ENCODE assay signal across 11 cellular contexts in the genomic region with DNA sequence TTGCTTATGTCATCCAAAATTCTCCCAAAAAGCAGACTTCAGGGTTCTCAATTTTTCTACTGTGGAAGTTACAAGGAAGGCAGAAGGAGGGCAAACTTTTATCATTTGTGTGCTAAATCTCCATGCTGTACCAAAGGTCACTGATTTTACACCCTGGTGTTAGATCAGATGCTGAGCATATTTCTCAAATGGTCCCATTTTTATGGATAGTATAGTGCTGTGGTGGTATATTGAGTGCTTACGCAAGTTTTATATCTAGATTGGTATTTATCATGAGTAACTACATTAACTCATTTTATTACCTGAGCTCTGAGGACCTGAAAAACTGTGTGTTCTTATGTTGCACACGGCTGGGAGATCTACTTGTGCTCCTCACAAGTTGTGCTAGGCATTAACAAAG.
"Had no signal": no experiment of that assay in that cellular context is flagged by ENCODE, and none has a peak within 500 bp of the region (broad histone marks: within the 10 kb centered on the region; RNA-seq: fewer than 3 reads in every experiment).

No MANE protein-coding gene starts in this region.

- H3K36me3 ChIP-seq: neutrophil, right atrium auricular region had no signal

- H3K27ac ChIP-seq: foreskin keratinocyte, neutrophil, right atrium auricular region had no signal

- H3K4me1 ChIP-seq: foreskin keratinocyte, right atrium auricular region had no signal

- DNase-seq: dermis blood vessel endothelial cell; erythroblast; foreskin keratinocyte; naive thymus-derived CD8-positive, alpha-beta T cell; posterior cingulate gyrus; stimulated activated CD4-positive, alpha-beta T cell treated with anti-CD3 and anti-CD28 coated beads, Interleukin-2, amount 100 ng/mL, for 48 hours; stimulated activated naive CD4-positive, alpha-beta T cell treated with Interleukin-2 at 50 U/mL for 16 hours had no signal

- H3K4me3 ChIP-seq: right atrium auricular region, smooth muscle cell had no signal

- ATAC-seq: foreskin keratinocyte; naive thymus-derived CD8-positive, alpha-beta T cell had no signal

- H3K4me2 ChIP-seq: smooth muscle cell had no signal

- FAIRE-seq: urothelium cell line had no signal

- H3K9me3 ChIP-seq: neutrophil, right atrium auricular region had no signal

- H3K27me3 ChIP-seq: foreskin keratinocyte, right atrium auricular region had no signal
